Comparison of ENCODE assay signal across 8 cellular contexts in genomic region chr2:197248623-197249022, GRCh38.
A peak's percentile ranks its signal among the peaks of the same experiment; 100 is the strongest.
DNase-seq lines count a peak whose midpoint lies in the region; ATAC-seq and TF ChIP-seq lines count a peak whose summit lies in the region.

No MANE protein-coding gene starts in this region.

- no peaks in the 10 kb centered on the region for H3K9me3 Mint-ChIP-seq in endothelial cell (ENCODE audit: unreplicated experiment)

- peaks cover 54% of the 10 kb centered on the region for H3K4me1 Mint-ChIP-seq in T-helper 17 cell
- H3K4me1 Mint-ChIP-seq in endothelial cell (ENCODE audit: unreplicated experiment): no peaks in the 10 kb centered on the region

- intact Hi-C loops in right lobe of liver (cut with DNase I): no loop called here

- H3K4me1 ChIP-seq in right lobe of liver (no peaks in the 10 kb centered on the region), tibial nerve (peaks cover 0 to 36% (median 5%) of the 10 kb centered on the region in 4 donors)

- TF ChIP-seq CTCF in right lobe of liver (IDR thresholded peaks at IDR 0.05) (no peak), endothelial cell (IDR thresholded peaks at IDR 0.05; ENCODE audit: unreplicated experiment) (no peak), tibial nerve (IDR thresholded peaks at IDR 0.05) (no peak)

- no peaks in the 10 kb centered on the region for H3K27me3 ChIP-seq in right lobe of liver
- H3K27me3 ChIP-seq in tibial nerve: no peaks in the 10 kb centered on the region

- DNase-seq in Daoy (ENCODE audit: low read depth): peak; percentile 7
- DNase-seq in T-helper 17 cell: no peak
- no peak for DNase-seq in right lobe of liver
- no peak for DNase-seq in NCI-H446 (lab: John Stamatoyannopoulos, UW)
- no peak for DNase-seq in endothelial cell (ENCODE audit: low spot score)
- no peak for DNase-seq in tibial nerve (ENCODE audit: low spot score in 2 of 2)

- no peaks in the 10 kb centered on the region for H3K36me3 ChIP-seq in right lobe of liver
- H3K36me3 ChIP-seq in tibial nerve: peaks cover 0 to 4% (median 0%) of the 10 kb centered on the region in 3 donors

- TF ChIP-seq EP300 in tibial nerve (IDR thresholded peaks at IDR 0.05): no peak

- H3K27ac ChIP-seq in right lobe of liver: no peak overlapping the region
- H3K27ac ChIP-seq in tibial nerve: no peak overlapping the region

- peak overlapping the region; percentile 82 for H3K4me3 Mint-ChIP-seq in T-helper 17 cell
- H3K4me3 Mint-ChIP-seq in endothelial cell (ENCODE audit: unreplicated experiment): no peak overlapping the region

- peak overlapping the region; percentile 97 for H3K27ac Mint-ChIP-seq in T-helper 17 cell
- no peak overlapping the region for H3K27ac Mint-ChIP-seq in endothelial cell (ENCODE audit: unreplicated experiment)

- TF ChIP-seq POLR2A in right lobe of liver (IDR thresholded peaks at IDR 0.05) (no peak), tibial nerve (IDR thresholded peaks at IDR 0.05) (no peak)

- H3K9me3 ChIP-seq in T-helper 17 cell (ENCODE audit: control insufficient read depth, low read length, poor library complexity, severe bottlenecking): no peaks in the 10 kb centered on the region
- no peaks in the 10 kb centered on the region for H3K9me3 ChIP-seq in right lobe of liver
- H3K9me3 ChIP-seq in tibial nerve: no peaks in the 10 kb centered on the region

- H3K4me3 ChIP-seq in right lobe of liver (no peak overlapping the region), tibial nerve (no peak overlapping the region)

- WGBS in right lobe of liver (ENCODE audit: insufficient coverage, low coverage, low lambda C conversion rate, missing lambda C conversion rate): 72% methylated on average over 3 of the region's 3 CpGs
- WGBS in tibial nerve, 2 donors: 80 to 81% methylated on average over 3 of the region's 3 CpGs

- ATAC-seq in GM21786 (IDR thresholded peaks at IDR 0.05; ENCODE audit: unreplicated experiment): peak; percentile 53
- ATAC-seq in T-helper 17 cell: peak; percentile 76
- peak in 3 of 4 donors; percentile 37 to 49 (median 37) for ATAC-seq in right lobe of liver
- no peak for ATAC-seq in GM18873 (IDR thresholded peaks at IDR 0.05; ENCODE audit: low FRiP score, unreplicated experiment)

- H3K27me3 Mint-ChIP-seq in T-helper 17 cell (no peaks in the 10 kb centered on the region), endothelial cell (ENCODE audit: unreplicated experiment) (peaks cover 2% of the 10 kb centered on the region)

- H3K36me3 Mint-ChIP-seq in T-helper 17 cell (ENCODE audit: low read depth) (peaks cover 4% of the 10 kb centered on the region), endothelial cell (ENCODE audit: low read depth, unreplicated experiment) (no peaks in the 10 kb centered on the region)
